In the genomic region with DNA sequence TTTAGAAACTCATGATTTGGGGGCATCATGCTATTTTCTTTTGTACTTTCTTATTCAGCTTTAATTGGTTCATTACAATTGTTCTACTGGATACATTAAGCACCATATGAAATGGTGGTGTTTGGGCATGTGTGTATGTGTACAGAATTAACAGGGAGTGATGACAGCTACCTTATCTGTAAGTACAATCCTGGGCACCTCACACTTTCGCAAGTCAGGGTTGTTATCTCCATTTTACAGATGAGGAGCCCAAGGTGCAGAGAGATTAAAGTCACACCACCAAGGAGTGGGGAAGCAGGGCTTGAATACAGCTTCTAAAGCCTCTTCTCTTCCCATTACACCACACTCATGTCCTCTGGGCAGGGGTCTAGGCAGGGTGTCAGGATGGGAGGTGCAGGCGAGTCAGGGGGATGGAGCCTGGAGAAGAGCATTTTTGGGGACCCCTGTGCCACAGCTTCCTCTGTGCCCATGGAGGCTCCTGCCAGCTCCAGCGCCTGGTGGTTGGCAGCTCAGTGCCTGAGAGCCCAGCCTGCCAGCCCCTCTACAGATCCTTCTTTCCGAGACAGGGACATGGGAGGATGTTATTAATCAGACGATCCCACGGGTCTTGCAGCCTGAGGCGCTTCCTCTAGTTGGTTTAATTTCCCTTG, we compare ENCODE assay signal across 1 cellular context.
TF ChIP-seq lines count a peak whose summit lies in the region.

No MANE protein-coding gene starts in this region.

TF ChIP-seq in K562, 482 proteins besides CTCF, POLR2A, EP300 and RAD21 (continues in another document):
- TF ChIP-seq ARHGAP35 (IDR thresholded peaks at IDR 0.05; ENCODE audit: partially characterized antibody) (no peak), KLF1 (tag; IDR thresholded peaks at IDR 0.05) (no peak), ZNF263 (CRISPR knock-in tag; IDR thresholded peaks at IDR 0.05; ENCODE audit: borderline replicate concordance) (no peak), ZNF79 (CRISPR knock-in tag; IDR thresholded peaks at IDR 0.05; ENCODE audit: low read depth) (no peak), CEBPG (CRISPR knock-in tag; IDR thresholded peaks at IDR 0.05) (0 out of 2 replicates have a peak, but pooled peaks have one; percentile 42), CEBPG (tag; conservative IDR thresholded peaks at IDR 0.05 in 1 of 2, IDR thresholded peaks at IDR 0.05 in 1 of 2) (peak in 1 of 2 experiments; percentile 67; a peak in 2 of 4 replicates), EHMT2 (IDR thresholded peaks at IDR 0.05) (no peak), ATF7 (IDR thresholded peaks at IDR 0.05) (0 out of 2 replicates have a peak, but pooled peaks have one; percentile 18), ZNF41 (CRISPR knock-in tag; conservative IDR thresholded peaks at IDR 0.05) (no peak), JUN (IDR thresholded peaks at IDR 0.05; ENCODE audit: borderline replicate concordance, low read depth, low read length) (no peak), JUN (CRISPR knock-in tag; IDR thresholded peaks at IDR 0.05; ENCODE audit: borderline replicate concordance) (no peak), ZNF324 (CRISPR knock-in tag; IDR thresholded peaks at IDR 0.05) (no peak), ZC3H8 (IDR thresholded peaks at IDR 0.05) (no peak), ZNF197 (CRISPR knock-in tag; IDR thresholded peaks at IDR 0.05; ENCODE audit: low read depth) (0 out of 2 replicates have a peak, but pooled peaks have one; percentile 74), HNRNPUL1 (IDR thresholded peaks at IDR 0.05; ENCODE audit: low read length) (no peak), ZNF311 (CRISPR knock-in tag; IDR thresholded peaks at IDR 0.05) (no peak), HDAC3 (IDR thresholded peaks at IDR 0.05; ENCODE audit: borderline replicate concordance, partially characterized antibody) (no peak), ZNF384 (IDR thresholded peaks at IDR 0.05; ENCODE audit: low read depth, low read length) (no peak), BRD4 (IDR thresholded peaks at IDR 0.05) (no peak), ZNF253 (CRISPR knock-in tag; conservative IDR thresholded peaks at IDR 0.05) (no peak), ZFPM2 (CRISPR knock-in tag; IDR thresholded peaks at IDR 0.05) (no peak), TAF7 (tag; IDR thresholded peaks at IDR 0.05) (no peak), KDM1A (IDR thresholded peaks at IDR 0.05) (peak; percentile 51 to 73; a peak in 3 of 4 replicates), CBFA2T3 (IDR thresholded peaks at IDR 0.05) (peak; percentile 89), ETV1 (tag; conservative IDR thresholded peaks at IDR 0.05; ENCODE audit: low read depth) (no peak), SMAD2 (IDR thresholded peaks at IDR 0.05; ENCODE audit: low read depth, low read length) (no peak), RBFOX2 (IDR thresholded peaks at IDR 0.05; ENCODE audit: low read depth, low read length) (no peak), ZNF316 (IDR thresholded peaks at IDR 0.05) (no peak), ZNF589 (CRISPR knock-in tag; IDR thresholded peaks at IDR 0.05; ENCODE audit: low read depth) (no peak), ZNF274 (IDR thresholded peaks at IDR 0.05; ENCODE audit: borderline replicate concordance, low read depth, low read length) (no peak), NRF1 (conservative IDR thresholded peaks at IDR 0.05 in 1 of 2, IDR thresholded peaks at IDR 0.05 in 1 of 2) (no peak), ZEB2 (IDR thresholded peaks at IDR 0.05) (0 out of 2 replicates have a peak, but pooled peaks have one; percentile 24)
- TF ChIP-seq, protein P1, sequence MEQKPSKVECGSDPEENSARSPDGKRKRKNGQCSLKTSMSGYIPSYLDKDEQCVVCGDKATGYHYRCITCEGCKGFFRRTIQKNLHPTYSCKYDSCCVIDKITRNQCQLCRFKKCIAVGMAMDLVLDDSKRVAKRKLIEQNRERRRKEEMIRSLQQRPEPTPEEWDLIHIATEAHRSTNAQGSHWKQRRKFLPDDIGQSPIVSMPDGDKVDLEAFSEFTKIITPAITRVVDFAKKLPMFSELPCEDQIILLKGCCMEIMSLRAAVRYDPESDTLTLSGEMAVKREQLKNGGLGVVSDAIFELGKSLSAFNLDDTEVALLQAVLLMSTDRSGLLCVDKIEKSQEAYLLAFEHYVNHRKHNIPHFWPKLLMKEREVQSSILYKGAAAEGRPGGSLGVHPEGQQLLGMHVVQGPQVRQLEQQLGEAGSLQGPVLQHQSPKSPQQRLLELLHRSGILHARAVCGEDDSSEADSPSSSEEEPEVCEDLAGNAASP (IDR thresholded peaks at IDR 0.05): no peak
- TF ChIP-seq, protein P2, sequence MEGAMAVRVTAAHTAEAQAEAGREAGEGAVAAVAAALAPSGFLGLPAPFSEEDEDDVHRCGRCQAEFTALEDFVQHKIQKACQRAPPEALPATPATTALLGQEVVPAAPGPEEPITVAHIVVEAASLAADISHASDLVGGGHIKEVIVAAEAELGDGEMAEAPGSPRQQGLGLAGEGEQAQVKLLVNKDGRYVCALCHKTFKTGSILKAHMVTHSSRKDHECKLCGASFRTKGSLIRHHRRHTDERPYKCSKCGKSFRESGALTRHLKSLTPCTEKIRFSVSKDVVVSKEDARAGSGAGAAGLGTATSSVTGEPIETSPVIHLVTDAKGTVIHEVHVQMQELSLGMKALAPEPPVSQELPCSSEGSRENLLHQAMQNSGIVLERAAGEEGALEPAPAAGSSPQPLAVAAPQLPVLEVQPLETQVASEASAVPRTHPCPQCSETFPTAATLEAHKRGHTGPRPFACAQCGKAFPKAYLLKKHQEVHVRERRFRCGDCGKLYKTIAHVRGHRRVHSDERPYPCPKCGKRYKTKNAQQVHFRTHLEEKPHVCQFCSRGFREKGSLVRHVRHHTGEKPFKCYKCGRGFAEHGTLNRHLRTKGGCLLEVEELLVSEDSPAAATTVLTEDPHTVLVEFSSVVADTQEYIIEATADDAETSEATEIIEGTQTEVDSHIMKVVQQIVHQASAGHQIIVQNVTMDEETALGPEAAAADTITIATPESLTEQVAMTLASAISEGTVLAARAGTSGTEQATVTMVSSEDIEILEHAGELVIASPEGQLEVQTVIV (CRISPR knock-in tag; IDR thresholded peaks at IDR 0.05; ENCODE audit: borderline replicate concordance): no peak
- TF ChIP-seq, protein P3, sequence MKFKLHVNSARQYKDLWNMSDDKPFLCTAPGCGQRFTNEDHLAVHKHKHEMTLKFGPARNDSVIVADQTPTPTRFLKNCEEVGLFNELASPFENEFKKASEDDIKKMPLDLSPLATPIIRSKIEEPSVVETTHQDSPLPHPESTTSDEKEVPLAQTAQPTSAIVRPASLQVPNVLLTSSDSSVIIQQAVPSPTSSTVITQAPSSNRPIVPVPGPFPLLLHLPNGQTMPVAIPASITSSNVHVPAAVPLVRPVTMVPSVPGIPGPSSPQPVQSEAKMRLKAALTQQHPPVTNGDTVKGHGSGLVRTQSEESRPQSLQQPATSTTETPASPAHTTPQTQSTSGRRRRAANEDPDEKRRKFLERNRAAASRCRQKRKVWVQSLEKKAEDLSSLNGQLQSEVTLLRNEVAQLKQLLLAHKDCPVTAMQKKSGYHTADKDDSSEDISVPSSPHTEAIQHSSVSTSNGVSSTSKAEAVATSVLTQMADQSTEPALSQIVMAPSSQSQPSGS (CRISPR knock-in tag; IDR thresholded peaks at IDR 0.05): no peak
- TF ChIP-seq, protein P4, sequence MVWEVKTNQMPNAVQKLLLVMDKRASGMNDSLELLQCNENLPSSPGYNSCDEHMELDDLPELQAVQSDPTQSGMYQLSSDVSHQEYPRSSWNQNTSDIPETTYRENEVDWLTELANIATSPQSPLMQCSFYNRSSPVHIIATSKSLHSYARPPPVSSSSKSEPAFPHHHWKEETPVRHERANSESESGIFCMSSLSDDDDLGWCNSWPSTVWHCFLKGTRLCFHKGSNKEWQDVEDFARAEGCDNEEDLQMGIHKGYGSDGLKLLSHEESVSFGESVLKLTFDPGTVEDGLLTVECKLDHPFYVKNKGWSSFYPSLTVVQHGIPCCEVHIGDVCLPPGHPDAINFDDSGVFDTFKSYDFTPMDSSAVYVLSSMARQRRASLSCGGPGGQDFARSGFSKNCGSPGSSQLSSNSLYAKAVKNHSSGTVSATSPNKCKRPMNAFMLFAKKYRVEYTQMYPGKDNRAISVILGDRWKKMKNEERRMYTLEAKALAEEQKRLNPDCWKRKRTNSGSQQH (CRISPR knock-in tag; IDR thresholded peaks at IDR 0.05): no peak
- TF ChIP-seq, protein P5, sequence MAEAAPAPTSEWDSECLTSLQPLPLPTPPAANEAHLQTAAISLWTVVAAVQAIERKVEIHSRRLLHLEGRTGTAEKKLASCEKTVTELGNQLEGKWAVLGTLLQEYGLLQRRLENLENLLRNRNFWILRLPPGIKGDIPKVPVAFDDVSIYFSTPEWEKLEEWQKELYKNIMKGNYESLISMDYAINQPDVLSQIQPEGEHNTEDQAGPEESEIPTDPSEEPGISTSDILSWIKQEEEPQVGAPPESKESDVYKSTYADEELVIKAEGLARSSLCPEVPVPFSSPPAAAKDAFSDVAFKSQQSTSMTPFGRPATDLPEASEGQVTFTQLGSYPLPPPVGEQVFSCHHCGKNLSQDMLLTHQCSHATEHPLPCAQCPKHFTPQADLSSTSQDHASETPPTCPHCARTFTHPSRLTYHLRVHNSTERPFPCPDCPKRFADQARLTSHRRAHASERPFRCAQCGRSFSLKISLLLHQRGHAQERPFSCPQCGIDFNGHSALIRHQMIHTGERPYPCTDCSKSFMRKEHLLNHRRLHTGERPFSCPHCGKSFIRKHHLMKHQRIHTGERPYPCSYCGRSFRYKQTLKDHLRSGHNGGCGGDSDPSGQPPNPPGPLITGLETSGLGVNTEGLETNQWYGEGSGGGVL (CRISPR knock-in tag; IDR thresholded peaks at IDR 0.05): no peak
- TF ChIP-seq, protein P6, sequence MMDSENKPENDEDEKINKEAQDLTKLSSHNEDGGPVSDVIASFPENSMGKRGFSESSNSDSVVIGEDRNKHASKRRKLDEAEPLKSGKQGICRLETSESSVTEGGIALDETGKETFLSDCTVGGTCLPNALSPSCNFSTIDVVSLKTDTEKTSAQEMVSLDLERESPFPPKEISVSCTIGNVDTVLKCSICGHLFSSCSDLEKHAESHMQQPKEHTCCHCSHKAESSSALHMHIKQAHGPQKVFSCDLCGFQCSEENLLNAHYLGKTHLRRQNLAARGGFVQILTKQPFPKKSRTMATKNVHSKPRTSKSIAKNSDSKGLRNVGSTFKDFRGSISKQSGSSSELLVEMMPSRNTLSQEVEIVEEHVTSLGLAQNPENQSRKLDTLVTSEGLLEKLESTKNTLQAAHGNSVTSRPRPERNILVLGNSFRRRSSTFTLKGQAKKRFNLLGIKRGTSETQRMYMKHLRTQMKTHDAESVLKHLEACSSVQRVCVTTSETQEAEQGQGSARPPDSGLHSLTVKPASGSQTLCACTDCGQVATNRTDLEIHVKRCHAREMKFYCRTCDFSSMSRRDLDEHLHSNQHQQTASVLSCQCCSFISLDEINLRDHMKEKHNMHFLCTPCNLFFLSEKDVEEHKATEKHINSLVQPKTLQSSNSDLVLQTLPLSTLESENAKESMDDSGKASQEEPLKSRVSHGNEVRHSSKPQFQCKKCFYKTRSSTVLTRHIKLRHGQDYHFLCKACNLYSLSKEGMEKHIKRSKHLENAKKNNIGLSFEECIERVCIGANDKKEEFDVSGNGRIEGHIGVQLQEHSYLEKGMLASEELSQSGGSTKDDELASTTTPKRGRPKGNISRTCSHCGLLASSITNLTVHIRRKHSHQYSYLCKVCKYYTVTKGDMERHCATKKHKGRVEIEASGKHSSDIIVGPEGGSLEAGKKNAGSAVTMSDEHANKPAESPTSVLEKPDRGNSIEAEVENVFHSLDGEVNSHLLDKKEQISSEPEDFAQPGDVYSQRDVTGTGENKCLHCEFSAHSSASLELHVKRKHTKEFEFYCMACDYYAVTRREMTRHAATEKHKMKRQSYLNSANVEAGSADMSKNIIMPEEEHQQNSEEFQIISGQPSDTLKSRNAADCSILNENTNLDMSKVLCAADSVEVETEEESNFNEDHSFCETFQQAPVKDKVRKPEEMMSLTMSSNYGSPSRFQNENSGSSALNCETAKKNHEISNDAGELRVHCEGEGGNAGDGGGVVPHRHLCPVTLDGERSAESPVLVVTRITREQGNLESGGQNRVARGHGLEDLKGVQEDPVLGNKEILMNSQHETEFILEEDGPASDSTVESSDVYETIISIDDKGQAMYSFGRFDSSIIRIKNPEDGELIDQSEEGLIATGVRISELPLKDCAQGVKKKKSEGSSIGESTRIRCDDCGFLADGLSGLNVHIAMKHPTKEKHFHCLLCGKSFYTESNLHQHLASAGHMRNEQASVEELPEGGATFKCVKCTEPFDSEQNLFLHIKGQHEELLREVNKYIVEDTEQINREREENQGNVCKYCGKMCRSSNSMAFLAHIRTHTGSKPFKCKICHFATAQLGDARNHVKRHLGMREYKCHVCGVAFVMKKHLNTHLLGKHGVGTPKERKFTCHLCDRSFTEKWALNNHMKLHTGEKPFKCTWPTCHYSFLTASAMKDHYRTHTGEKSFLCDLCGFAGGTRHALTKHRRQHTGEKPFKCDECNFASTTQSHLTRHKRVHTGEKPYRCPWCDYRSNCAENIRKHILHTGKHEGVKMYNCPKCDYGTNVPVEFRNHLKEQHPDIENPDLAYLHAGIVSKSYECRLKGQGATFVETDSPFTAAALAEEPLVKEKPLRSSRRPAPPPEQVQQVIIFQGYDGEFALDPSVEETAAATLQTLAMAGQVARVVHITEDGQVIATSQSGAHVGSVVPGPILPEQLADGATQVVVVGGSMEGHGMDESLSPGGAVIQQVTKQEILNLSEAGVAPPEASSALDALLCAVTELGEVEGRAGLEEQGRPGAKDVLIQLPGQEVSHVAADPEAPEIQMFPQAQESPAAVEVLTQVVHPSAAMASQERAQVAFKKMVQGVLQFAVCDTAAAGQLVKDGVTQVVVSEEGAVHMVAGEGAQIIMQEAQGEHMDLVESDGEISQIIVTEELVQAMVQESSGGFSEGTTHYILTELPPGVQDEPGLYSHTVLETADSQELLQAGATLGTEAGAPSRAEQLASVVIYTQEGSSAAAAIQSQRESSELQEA (IDR thresholded peaks at IDR 0.05; ENCODE audit: low read depth): no peak
- TF ChIP-seq, protein P7, sequence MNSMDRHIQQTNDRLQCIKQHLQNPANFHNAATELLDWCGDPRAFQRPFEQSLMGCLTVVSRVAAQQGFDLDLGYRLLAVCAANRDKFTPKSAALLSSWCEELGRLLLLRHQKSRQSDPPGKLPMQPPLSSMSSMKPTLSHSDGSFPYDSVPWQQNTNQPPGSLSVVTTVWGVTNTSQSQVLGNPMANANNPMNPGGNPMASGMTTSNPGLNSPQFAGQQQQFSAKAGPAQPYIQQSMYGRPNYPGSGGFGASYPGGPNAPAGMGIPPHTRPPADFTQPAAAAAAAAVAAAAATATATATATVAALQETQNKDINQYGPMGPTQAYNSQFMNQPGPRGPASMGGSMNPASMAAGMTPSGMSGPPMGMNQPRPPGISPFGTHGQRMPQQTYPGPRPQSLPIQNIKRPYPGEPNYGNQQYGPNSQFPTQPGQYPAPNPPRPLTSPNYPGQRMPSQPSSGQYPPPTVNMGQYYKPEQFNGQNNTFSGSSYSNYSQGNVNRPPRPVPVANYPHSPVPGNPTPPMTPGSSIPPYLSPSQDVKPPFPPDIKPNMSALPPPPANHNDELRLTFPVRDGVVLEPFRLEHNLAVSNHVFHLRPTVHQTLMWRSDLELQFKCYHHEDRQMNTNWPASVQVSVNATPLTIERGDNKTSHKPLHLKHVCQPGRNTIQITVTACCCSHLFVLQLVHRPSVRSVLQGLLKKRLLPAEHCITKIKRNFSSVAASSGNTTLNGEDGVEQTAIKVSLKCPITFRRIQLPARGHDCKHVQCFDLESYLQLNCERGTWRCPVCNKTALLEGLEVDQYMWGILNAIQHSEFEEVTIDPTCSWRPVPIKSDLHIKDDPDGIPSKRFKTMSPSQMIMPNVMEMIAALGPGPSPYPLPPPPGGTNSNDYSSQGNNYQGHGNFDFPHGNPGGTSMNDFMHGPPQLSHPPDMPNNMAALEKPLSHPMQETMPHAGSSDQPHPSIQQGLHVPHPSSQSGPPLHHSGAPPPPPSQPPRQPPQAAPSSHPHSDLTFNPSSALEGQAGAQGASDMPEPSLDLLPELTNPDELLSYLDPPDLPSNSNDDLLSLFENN (IDR thresholded peaks at IDR 0.05; ENCODE audit: low read depth in 2 of 2, low read length in 2 of 2): peak in 1 of 2 experiments; percentile 59; a peak in 1 of 4 replicates
